In the genomic region with DNA sequence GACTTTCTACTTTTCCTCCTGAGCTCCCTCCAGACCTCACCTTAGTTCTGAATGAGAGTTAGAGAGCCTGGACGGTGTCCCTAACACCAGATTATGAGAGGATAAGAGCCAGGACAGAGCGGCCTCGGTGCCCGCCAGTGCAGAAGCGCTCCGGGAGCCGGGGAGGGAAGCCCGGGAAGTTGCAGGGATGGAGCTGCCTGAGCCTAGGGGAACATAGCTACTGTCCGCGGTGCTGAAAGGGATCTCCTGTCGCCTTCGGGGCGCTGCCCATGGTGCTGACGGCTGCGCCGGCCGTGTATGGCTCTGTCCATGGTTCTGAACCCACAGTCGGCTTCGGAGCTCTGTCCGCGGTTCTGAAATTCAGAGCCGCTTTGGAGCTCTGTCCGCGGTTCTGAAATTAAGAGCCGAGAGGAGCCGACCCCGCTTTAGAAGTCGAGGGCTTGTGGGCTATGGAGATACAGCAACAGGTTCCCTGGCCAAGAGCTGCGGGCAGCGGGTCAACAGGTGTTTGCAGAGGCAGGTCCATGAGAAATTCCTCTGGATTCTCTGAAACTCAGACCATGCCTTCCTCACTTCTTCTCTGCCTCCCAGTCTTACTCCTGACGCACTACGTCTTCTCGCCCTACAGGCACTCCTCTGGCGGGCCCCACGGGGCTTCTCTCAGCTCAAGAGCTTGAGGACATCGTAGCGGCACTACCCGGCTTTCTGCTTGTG, we compare ENCODE assay signal across 8 cellular contexts. TPM values are rescaled to one million over a fixed set of nuclear protein-coding genes. Genes with fewer than 3 reads are reported as not detected.
A peak's percentile ranks its signal among the peaks of the same experiment; 100 is the strongest.
DNase-seq lines count a peak whose midpoint lies in the region; ATAC-seq and TF ChIP-seq lines count a peak whose summit lies in the region.

No MANE protein-coding gene starts in this region.

- ATAC-seq in T-cell (replicated peaks in 1 of 4), result peak; percentile 79 to 94 (median 84)
- peak; percentile 65 for ATAC-seq in activated naive CD8-positive, alpha-beta T cell treated with anti-CD3 and anti-CD28 coated beads, Interleukin-2, amount 10 ng/mL, durations not matched to agents 7 days and 5 days (ENCODE audit: low read depth)

- intact Hi-C loops in head of caudate nucleus (cut with DNase I), result no loop called here
- intact Hi-C loops in transverse colon (cut with DNase I; ENCODE audit: low total_unique reads), result no loop called here

- no peak overlapping the region for H3K23ac ChIP-seq in trophoblast cell (ENCODE audit: low read length)

- peak; percentile 49 for DNase-seq in HPDE6-E6E7 (ENCODE audit: extremely low spot score)
- peak; percentile 66 to 91 (median 84) for DNase-seq in T-cell
- peak; percentile 95 for DNase-seq in activated naive CD8-positive, alpha-beta T cell treated with anti-CD3 and anti-CD28 coated beads, Interleukin-2, amount 10 ng/mL, durations not matched to agents 7 days and 5 days
- DNase-seq in head of caudate nucleus, result peak; percentile 67 to 95 (median 86)
- DNase-seq in trophoblast cell, result peak; percentile 87 to 94
- peak; percentile 92 for DNase-seq in transverse colon
- DNase-seq in NCI-H2107 (lab: John Stamatoyannopoulos, UW), result no peak

- H3K4me1 ChIP-seq in ES-I3 (ENCODE audit: insufficient read depth, low read length) (peaks cover 15% of the 10 kb centered on the region), trophoblast cell (ENCODE audit: control insufficient read depth in 1 of 2, insufficient read depth in 2 of 2, low read length in 2 of 2) (peaks cover 5 to 6% of the 10 kb centered on the region in 2 experiments), transverse colon (peaks cover 0 to 35% (median 3%) of the 10 kb centered on the region in 4 donors)

- no peak overlapping the region for H3K27ac Mint-ChIP-seq in T-cell
- no peak overlapping the region for H3K27ac Mint-ChIP-seq in activated naive CD8-positive, alpha-beta T cell treated with anti-CD3 and anti-CD28 coated beads, Interleukin-2, amount 10 ng/mL, durations not matched to agents 7 days and 5 days

- H3K4me2 ChIP-seq in trophoblast cell (ENCODE audit: low read length), result no peak overlapping the region

- no peak for TF ChIP-seq CTCF in transverse colon (IDR thresholded peaks at IDR 0.05)

- H3K27ac ChIP-seq in trophoblast cell (ENCODE audit: low read depth, low read length) (no peak overlapping the region), transverse colon (peak overlapping the region in 2 of 4 donors; percentile 16 to 40)

- H3K36me3 Mint-ChIP-seq in T-cell, result no peaks in the 10 kb centered on the region
- H3K36me3 Mint-ChIP-seq in activated naive CD8-positive, alpha-beta T cell treated with anti-CD3 and anti-CD28 coated beads, Interleukin-2, amount 10 ng/mL, durations not matched to agents 7 days and 5 days, result no peaks in the 10 kb centered on the region

- no peak overlapping the region for H3K18ac ChIP-seq in trophoblast cell (ENCODE audit: low read length)

- no peak overlapping the region for H3K4me3 Mint-ChIP-seq in T-cell
- H3K4me3 Mint-ChIP-seq in activated naive CD8-positive, alpha-beta T cell treated with anti-CD3 and anti-CD28 coated beads, Interleukin-2, amount 10 ng/mL, durations not matched to agents 7 days and 5 days, result no peak overlapping the region

- no peaks in the 10 kb centered on the region for H3K9me3 ChIP-seq in ES-I3 (ENCODE audit: control insufficient read depth, insufficient read depth, low read length)
- no peaks in the 10 kb centered on the region for H3K9me3 ChIP-seq in trophoblast cell (ENCODE audit: insufficient read depth, low read depth, low read length)
- no peaks in the 10 kb centered on the region for H3K9me3 ChIP-seq in transverse colon

- H3K14ac ChIP-seq in trophoblast cell (ENCODE audit: low read length), result no peak overlapping the region

- no CpG with 5 or more reads among the region's 38 CpGs for WGBS in trophoblast cell (ENCODE audit: extremely low coverage, insufficient coverage, insufficient read length)
- 22% methylated on average over 34 of the region's 38 CpGs; no CpG with 5 or more reads in 1 of the 2 donors for WGBS in transverse colon (ENCODE audit: low coverage in 1 of 2), 2 donors

- H3K9ac ChIP-seq in ES-I3 (ENCODE audit: low read depth, low read length) (peak overlapping the region; percentile 4; the same call in 1 of the 2 replicates), trophoblast cell (ENCODE audit: low read length) (no peak overlapping the region)

- no peak overlapping the region for H4K12ac ChIP-seq in trophoblast cell (ENCODE audit: low read depth, low read length)

- no peak overlapping the region for H2BK120ac ChIP-seq in trophoblast cell (ENCODE audit: insufficient read depth, low read length, poor library complexity)

- in situ Hi-C loops in transverse colon (cut with MboI; ENCODE audit: low pct_ligation_motif_present in 1 of 4, low pct_unique_long_range_greater_than_20kb in 1 of 4, low sequenced_read_pairs in 3 of 4), result loop anchor here in 2 of 4 donors (10.0 to 25.0 kb wide), 2 partner anchors 263 to 416 kb away; a partner anchor contains a TSS

- no peaks in the 10 kb centered on the region for H3K79me2 ChIP-seq in trophoblast cell (ENCODE audit: control insufficient read depth, insufficient read depth, low read length, poor library complexity)

- H3K4me3 ChIP-seq in trophoblast cell (ENCODE audit: low read depth, low read length) (no peak overlapping the region), transverse colon (no peak overlapping the region)

- POLR2A ChIA-PET in T-cell (lab: Charles Lee), result no interaction called here
- POLR2A ChIA-PET in activated naive CD8-positive, alpha-beta T cell treated with anti-CD3 and anti-CD28 coated beads, Interleukin-2, amount 10 ng/mL, durations not matched to agents 7 days and 5 days (lab: Charles Lee), result interaction anchor here (0.6 to 2.9 kb wide), 10 partner anchors 11 to 256 kb away, joined by 3 to 10 read pairs (median 6); a partner anchor contains a TSS

- no peaks in the 10 kb centered on the region for H3K79me1 ChIP-seq in trophoblast cell (ENCODE audit: low read length)

- no peak overlapping the region for H2BK5ac ChIP-seq in trophoblast cell (ENCODE audit: low read depth, low read length, poor library complexity)

- no peak overlapping the region for H2AK5ac ChIP-seq in trophoblast cell (ENCODE audit: low read length)

- H2AFZ ChIP-seq in trophoblast cell (ENCODE audit: insufficient read depth, low read length, poor library complexity), result no peak overlapping the region

- H3K27me3 ChIP-seq in trophoblast cell (ENCODE audit: insufficient read depth, low read length), result peaks cover 24% of the 10 kb centered on the region
- peaks cover 17% of the 10 kb centered on the region for H3K27me3 ChIP-seq in transverse colon

- peaks cover 0 to 11% (median 0%) of the 10 kb centered on the region in 3 donors for H3K9me3 Mint-ChIP-seq in T-cell
- H3K9me3 Mint-ChIP-seq in activated naive CD8-positive, alpha-beta T cell treated with anti-CD3 and anti-CD28 coated beads, Interleukin-2, amount 10 ng/mL, durations not matched to agents 7 days and 5 days, result no peaks in the 10 kb centered on the region

- H3K27me3 Mint-ChIP-seq in T-cell, result peaks cover 27% of the 10 kb centered on the region in 2 donors
- H3K27me3 Mint-ChIP-seq in activated naive CD8-positive, alpha-beta T cell treated with anti-CD3 and anti-CD28 coated beads, Interleukin-2, amount 10 ng/mL, durations not matched to agents 7 days and 5 days, result peaks cover 30% of the 10 kb centered on the region

- no peak overlapping the region for H3K4ac ChIP-seq in trophoblast cell (ENCODE audit: low read depth, low read length)

- peaks cover 6 to 11% (median 9%) of the 10 kb centered on the region in 3 donors for H3K4me1 Mint-ChIP-seq in T-cell
- H3K4me1 Mint-ChIP-seq in activated naive CD8-positive, alpha-beta T cell treated with anti-CD3 and anti-CD28 coated beads, Interleukin-2, amount 10 ng/mL, durations not matched to agents 7 days and 5 days, result peaks cover 12% of the 10 kb centered on the region

- H4K91ac ChIP-seq in trophoblast cell (ENCODE audit: low read depth, low read length), result no peak overlapping the region

- H4K8ac ChIP-seq in trophoblast cell (ENCODE audit: low read depth, low read length), result no peak overlapping the region

- no peak overlapping the region for H2BK12ac ChIP-seq in trophoblast cell (ENCODE audit: low read length)

- TF ChIP-seq POLR2A in transverse colon (IDR thresholded peaks at IDR 0.05), result no peak

- no peak for TF ChIP-seq EP300 in transverse colon (IDR thresholded peaks at IDR 0.05; ENCODE audit: low read depth)

- H3K36me3 ChIP-seq in ES-I3 (ENCODE audit: insufficient read depth, low read length) (no peaks in the 10 kb centered on the region), trophoblast cell (ENCODE audit: control insufficient read depth in 1 of 2, insufficient read depth in 2 of 2, low read length in 2 of 2) (no peaks in the 10 kb centered on the region), transverse colon (no peaks in the 10 kb centered on the region)

- CTCF ChIA-PET in T-cell (lab: Charles Lee), result interaction anchor here in 1 of 2 donors (0.7 to 1.2 kb wide), 6 partner anchors 11 to 132 kb away, joined by 3 to 4 read pairs (median 3); a partner anchor contains a TSS

RNA-seq across cellular contexts. Expression of a gene that starts 0.8 kb away (rescaled TPM):
- total RNA-seq in T-cell (not detected), transverse colon (under 1 TPM in 1 of 4 donors, not detected in 3; 0.16 TPM)
- under 1 TPM; 0.23 to 0.67 TPM for total RNA-seq in activated naive CD8-positive, alpha-beta T cell treated with anti-CD3 and anti-CD28 coated beads, Interleukin-2, amount 10 ng/mL, durations not matched to agents 7 days and 5 days
- polyA plus RNA-seq in trophoblast cell (2013), result 0.08 and 0.18 TPM in 2 replicates

RNA-seq across cellular contexts. Expression of a gene that starts 17.0 kb away (rescaled TPM):
- total RNA-seq in T-cell, result 10 to 100 TPM; 23.5 to 29.4 (median 27.2) TPM
- total RNA-seq in activated naive CD8-positive, alpha-beta T cell treated with anti-CD3 and anti-CD28 coated beads, Interleukin-2, amount 10 ng/mL, durations not matched to agents 7 days and 5 days, result 10 to 100 TPM; 53.9 to 64.4 TPM
- 63.3 and 69.5 TPM in 2 replicates for polyA plus RNA-seq in trophoblast cell (2013)
- 100 to 1,000 TPM in 1 of 4 donors, 10 to 100 TPM in 3; 39.6 to 127 (median 43.5) TPM for total RNA-seq in transverse colon

RNA-seq across cellular contexts. Expression of a gene that starts 45.1 kb away (rescaled TPM):
- total RNA-seq in T-cell (10 to 100 TPM; 12.9 to 22.0 (median 13.8) TPM), transverse colon (10 to 100 TPM in 1 of 4 donors, 1 to 10 TPM in 3; 1.2 to 14.2 (median 7.8) TPM)
- 10 to 100 TPM; 10.6 to 10.7 TPM for total RNA-seq in activated naive CD8-positive, alpha-beta T cell treated with anti-CD3 and anti-CD28 coated beads, Interleukin-2, amount 10 ng/mL, durations not matched to agents 7 days and 5 days
- 3.7 and 4.1 TPM in 2 replicates for polyA plus RNA-seq in trophoblast cell (2013)

RNA-seq across cellular contexts. Expression of a gene that starts 50.1 kb away (rescaled TPM):
- total RNA-seq in T-cell (10 to 100 TPM in 3 of 5 donors, 1 to 10 TPM in 2; 8.5 to 14.7 (median 14.4) TPM), transverse colon (10 to 100 TPM in 3 of 4 donors, 1 to 10 TPM in 1; 7.5 to 32.4 (median 14.4) TPM)
- total RNA-seq in activated naive CD8-positive, alpha-beta T cell treated with anti-CD3 and anti-CD28 coated beads, Interleukin-2, amount 10 ng/mL, durations not matched to agents 7 days and 5 days, result 10 to 100 TPM; 11.2 to 12.1 TPM
- 15.3 and 16.0 TPM in 2 replicates for polyA plus RNA-seq in trophoblast cell (2013)

RNA-seq across cellular contexts. Expression of a gene that starts 58.6 kb away (rescaled TPM):
- total RNA-seq in T-cell (10 to 100 TPM; 20.7 to 34.6 (median 29.5) TPM), transverse colon (100 to 1,000 TPM in 1 of 4 donors, 10 to 100 TPM in 3; 32.8 to 116 (median 53.4) TPM)
- 10 to 100 TPM; 44.9 to 45.7 TPM for total RNA-seq in activated naive CD8-positive, alpha-beta T cell treated with anti-CD3 and anti-CD28 coated beads, Interleukin-2, amount 10 ng/mL, durations not matched to agents 7 days and 5 days
- polyA plus RNA-seq in trophoblast cell (2013), result 30.5 and 31.9 TPM in 2 replicates
